8 cellular contexts compared by ENCODE assay signal in genomic region chr1:26285366-26286063, GRCh38. TPM values are rescaled to one million over a fixed set of nuclear protein-coding genes. Genes with fewer than 3 reads are reported as not detected.
DNase-seq lines count a peak whose midpoint lies in the region; ATAC-seq and TF ChIP-seq lines count a peak whose summit lies in the region.

No MANE protein-coding gene starts in this region.

- no peak overlapping the region for H2AFZ ChIP-seq in ACC112 (ENCODE audit: low read length, unreplicated experiment)

- H3K27ac ChIP-seq in ACC112 (ENCODE audit: low read depth, low read length) (peak overlapping the region; percentile 83), esophagus muscularis mucosa (replicated peaks in 1 of 4) (peak overlapping the region; percentile 29 to 98 (median 48)), skin epidermis (peak overlapping the region in 19 of 21 experiments; percentile 34 to 98 (median 87))

- H3K4me1 ChIP-seq in ACC112 (ENCODE audit: control insufficient read depth, insufficient read depth, low read length, unreplicated experiment) (peaks cover 80% of the 10 kb centered on the region), esophagus muscularis mucosa (peaks cover 44 to 96% (median 82%) of the 10 kb centered on the region in 4 donors)

- TF ChIP-seq EP300 in esophagus muscularis mucosa (IDR thresholded peaks at IDR 0.05): no peak

- no peaks in the 10 kb centered on the region for H3K27me3 Mint-ChIP-seq in T-helper 17 cell

- 77% methylated on average over 16 of the region's 19 CpGs for WGBS in esophagus muscularis mucosa

- H3K9me3 ChIP-seq in T-helper 17 cell (ENCODE audit: control insufficient read depth, low read length, poor library complexity, severe bottlenecking): no peaks in the 10 kb centered on the region
- no peaks in the 10 kb centered on the region for H3K9me3 ChIP-seq in esophagus muscularis mucosa

- no peaks in the 10 kb centered on the region for H3K36me3 ChIP-seq in ACC112 (ENCODE audit: insufficient read depth, low read length)
- H3K36me3 ChIP-seq in esophagus muscularis mucosa: peaks cover 0 to 28% (median 3%) of the 10 kb centered on the region in 4 donors

- intact Hi-C loops in esophagus muscularis mucosa (cut with DNase I): no loop called here

- H3K4me3 ChIP-seq in ACC112 (ENCODE audit: low read depth, low read length): no peak overlapping the region
- H3K4me3 ChIP-seq in GM12875 (ENCODE audit: low read depth, low read length): no peak overlapping the region
- no peak overlapping the region for H3K4me3 ChIP-seq in esophagus muscularis mucosa
- H3K4me3 ChIP-seq in skin epidermis: no peak overlapping the region

- ATAC-seq in T-helper 17 cell: no peak
- ATAC-seq in HG02840 (IDR thresholded peaks at IDR 0.05; ENCODE audit: low FRiP score, unreplicated experiment): no peak

- no peaks in the 10 kb centered on the region for H3K27me3 ChIP-seq in ACC112 (ENCODE audit: insufficient read depth, low read length)
- no peaks in the 10 kb centered on the region for H3K27me3 ChIP-seq in esophagus muscularis mucosa

- TF ChIP-seq POLR2A in esophagus muscularis mucosa (IDR thresholded peaks at IDR 0.05; ENCODE audit: low read depth): no peak

- TF ChIP-seq CTCF in GM12875 (IDR thresholded peaks at IDR 0.05; ENCODE audit: borderline replicate concordance, insufficient read depth, low read depth, low read length) (peak; percentile 75), esophagus muscularis mucosa (IDR thresholded peaks at IDR 0.05) (peak in 2 of 3 experiments; percentile 0 to 22)

- DNase-seq in T-helper 17 cell (no peak), esophagus muscularis mucosa (ENCODE audit: extremely low spot score) (no peak), mucosa of gallbladder (ENCODE audit: low spot score) (no peak), NCI-H1417 treated with DMSO at 0.1 percent for 48 hours (lab: John Stamatoyannopoulos, UW) (no peak)

- peak overlapping the region; percentile 91 for H3K4me3 Mint-ChIP-seq in T-helper 17 cell

- peaks cover 30% of the 10 kb centered on the region for H3K79me2 ChIP-seq in ACC112 (ENCODE audit: control insufficient read depth, insufficient read depth, low read length, unreplicated experiment)

- H3K4me1 Mint-ChIP-seq in T-helper 17 cell: peaks cover 86% of the 10 kb centered on the region

- peak overlapping the region; percentile 99 for H3K27ac Mint-ChIP-seq in T-helper 17 cell

- H3K36me3 Mint-ChIP-seq in T-helper 17 cell (ENCODE audit: low read depth): peaks cover 14% of the 10 kb centered on the region

RNA-seq across cellular contexts. Expression of gene SH3BGRL3, which starts 5.6 kb away (rescaled TPM):
- total RNA-seq in T-helper 17 cell: 100 to 1,000 TPM; 361 to 435 TPM
- 10 to 100 TPM; 52.7 to 81.7 (median 59.8) TPM for total RNA-seq in esophagus muscularis mucosa
- total RNA-seq in mucosa of gallbladder: 133 TPM

RNA-seq across cellular contexts. Expression of gene UBXN11, which starts 20.9 kb away (rescaled TPM):
- total RNA-seq in T-helper 17 cell: 10 to 100 TPM; 44.6 to 45.1 TPM
- 10 to 100 TPM in 2 of 4 donors, 1 to 10 TPM in 2; 7.1 to 13.3 (median 10.1) TPM for total RNA-seq in esophagus muscularis mucosa
- 21.3 TPM for total RNA-seq in mucosa of gallbladder

RNA-seq across cellular contexts. Expression of gene CD52, which starts 32.2 kb away (rescaled TPM):
- 1,000 to 10,000 TPM; 1,152 to 1,411 TPM for total RNA-seq in T-helper 17 cell
- 10 to 100 TPM in 1 of 4 donors, 1 to 10 TPM in 2, not detected in 1; 3.8 to 14.0 (median 7.1) TPM for total RNA-seq in esophagus muscularis mucosa
- 21.1 TPM for total RNA-seq in mucosa of gallbladder

RNA-seq across cellular contexts. Expression of gene CEP85, which starts 51.5 kb away (rescaled TPM):
- 10 to 100 TPM; 12.5 to 14.3 TPM for total RNA-seq in T-helper 17 cell
- total RNA-seq in esophagus muscularis mucosa: 1 to 10 TPM; 3.0 to 6.3 (median 4.8) TPM
- 10.0 TPM for total RNA-seq in mucosa of gallbladder

Comparison
In these comparisons a context has a peak if more than half of its experiments do, and no peak if none do; other contexts are left out.
1. RNA of gene CD52, which starts 32.2 kb away (total RNA-seq): 1,152 to 1,411 TPM in T-helper 17 cell; 21.1 TPM in mucosa of gallbladder (single experiment) and 3.8 to 14.0 TPM in esophagus muscularis mucosa; every median in the first group is over 10 times any median in the second.
2. Peak in every context shown above with its lines, with median percentiles within 50 percentile points of each other: H3K27ac ChIP-seq.